ENCODE assay signal across 36 cellular contexts in the genomic region with DNA sequence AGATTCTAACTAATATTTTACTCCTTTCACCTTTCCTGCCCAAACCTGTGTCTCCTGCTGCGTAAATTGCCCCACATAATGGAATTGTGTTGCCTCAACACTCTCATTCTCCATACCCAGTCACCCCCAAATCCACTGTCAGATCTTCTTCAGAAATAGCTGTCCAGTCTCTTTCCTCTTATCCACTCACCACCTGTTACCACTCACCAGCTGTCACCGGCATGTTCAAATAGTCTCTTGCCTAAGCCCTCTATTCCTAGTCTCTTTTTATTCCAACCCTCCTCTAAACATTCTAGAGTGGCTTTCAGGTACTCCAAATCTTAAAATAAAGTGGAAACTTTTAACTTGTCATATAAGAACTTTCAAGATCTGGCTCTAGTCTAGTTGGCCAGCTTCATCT.
"Had no signal": no experiment of that assay in that cellular context is flagged by ENCODE, and none has a peak within 500 bp of the region (broad histone marks: within the 10 kb centered on the region; RNA-seq: fewer than 3 reads in every experiment).

No MANE protein-coding gene starts in this region.

- H3K27ac ChIP-seq: adrenal gland, body of pancreas, brain microvascular endothelial cell, breast epithelium, VCaP had no signal

- DNase-seq: activated CD4-positive, alpha-beta T cell treated with anti-CD3 and anti-CD28 coated beads for 1 hour; activated CD4-positive, alpha-beta T cell treated with anti-CD3 and anti-CD28 coated beads for 36 hours; activated CD4-positive, alpha-beta T cell treated with anti-CD3 and anti-CD28 coated beads for 48 hours; activated CD4-positive, alpha-beta T cell treated with anti-CD3 and anti-CD28 coated beads, Interleukin-2, amount 10 ng/mL, durations not matched to agents 7 days and 5 days; activated CD4-positive, alpha-beta T cell treated with anti-CD3 and anti-CD28 coated beads, Interleukin-2, amount 50 U/mL, for 48 hours; activated CD4-positive, CD25-positive, alpha-beta regulatory T cell; activated CD8-positive, alpha-beta memory T cell treated with anti-CD3 and anti-CD28 coated beads, Interleukin-2, amount 50 U/mL, for 4 hours; activated CD8-positive, alpha-beta T cell treated with anti-CD3 and anti-CD28 coated beads for 36 hours; activated effector memory CD4-positive, alpha-beta T cell treated with anti-CD3 and anti-CD28 coated beads, Interleukin-2, amount 50 U/mL, for 16 hours; activated gamma-delta T cell treated with Interleukin-2 at 50 U/mL for 16 hours; activated naive CD4-positive, alpha-beta T cell; activated naive CD4-positive, alpha-beta T cell treated with anti-CD3 and anti-CD28 coated beads for 36 hours; activated naive CD4-positive, alpha-beta T cell treated with anti-CD3 and anti-CD28 coated beads, Interleukin-2, amount 50 U/mL, for 16 hours; activated naive CD8-positive, alpha-beta T cell treated with anti-CD3 and anti-CD28 coated beads for 36 hours; activated T-cell treated with anti-CD3 and anti-CD28 coated beads for 4 hours; activated T-cell treated with anti-CD3 and anti-CD28 coated beads, Interleukin-2, amount 50 U/mL, for 1 hour; activated T-cell treated with anti-CD3 and anti-CD28 coated beads, Interleukin-2, amount 50 U/mL, for 4 hours; activated T-cell treated with anti-CD3 and anti-CD28 coated beads, Interleukin-2, amount 50 U/mL, for 72 hours; adrenal gland; amniotic stem cell; aorta; body of pancreas; brain microvascular endothelial cell; central memory CD4-positive, alpha-beta T cell; T-helper 1 cell; T-helper 2 cell; T-helper 9 cell had no signal

- H3K36me3 ChIP-seq: adrenal gland, brain microvascular endothelial cell, breast epithelium had no signal

- H3K9me3 ChIP-seq: adrenal gland, breast epithelium had no signal

- ATAC-seq: activated CD4-positive, alpha-beta T cell treated with anti-CD3 and anti-CD28 coated beads for 36 hours; activated CD4-positive, CD25-positive, alpha-beta regulatory T cell treated with anti-CD3 and anti-CD28 coated beads, Interleukin-2, amount 50 U/mL, for 24 hours; activated CD8-positive, alpha-beta T cell treated with anti-CD3 and anti-CD28 coated beads for 36 hours; activated naive CD4-positive, alpha-beta T cell treated with anti-CD3 and anti-CD28 coated beads, Interleukin-2, amount 50 U/mL, for 72 hours; activated T-cell treated with anti-CD3 and anti-CD28 coated beads, Interleukin-2, amount 50 U/mL, for 4 hours; activated T-cell treated with anti-CD3 and anti-CD28 coated beads, Interleukin-2, amount 50 U/mL, for 72 hours; activated T-helper 17 cell treated with anti-CD3 and anti-CD28 coated beads, Interleukin-2, amount 50 U/mL, for 72 hours; body of pancreas; WTC11 had no signal

- H3K4me3 Mint-ChIP-seq: activated CD4-positive, alpha-beta T cell treated with anti-CD3 and anti-CD28 coated beads for 36 hours; activated CD4-positive, alpha-beta T cell treated with anti-CD3 and anti-CD28 coated beads, Interleukin-2, amount 10 ng/mL, durations not matched to agents 7 days and 5 days; activated CD8-positive, alpha-beta T cell treated with anti-CD3 and anti-CD28 coated beads for 36 hours; activated naive CD4-positive, alpha-beta T cell treated with anti-CD3 and anti-CD28 coated beads for 36 hours; activated naive CD8-positive, alpha-beta T cell treated with anti-CD3 and anti-CD28 coated beads for 36 hours; activated T-cell treated with anti-CD3 and anti-CD28 coated beads, Interleukin-2, amount 50 U/mL, for 4 hours; activated T-cell treated with anti-CD3 and anti-CD28 coated beads, Interleukin-2, amount 50 U/mL, for 72 hours; activated T-helper 1 cell treated with anti-CD3 and anti-CD28 coated beads, Interleukin-12 subunit alpha, Interleukin-12 subunit beta, Interleukin-2, Interleukin-4 antibody, amounts not matched to agents 30 ng/mL and 10 ng/mL and 1 ng/mL, durations not matched to agents 14 hours and 24 hours and 36 hours; activated T-helper 17 cell treated with anti-CD3 and anti-CD28 coated beads, Interleukin-2, amount 50 U/mL, for 72 hours; T-helper 1 cell treated with Interleukin-12 subunit alpha and Interleukin-12 subunit beta and Interleukin-4 antibody, amounts not matched to agents 30 μg/mL and 1 μg/mL, for 36 hours; T-helper 2 cell treated with Interferon-gamma antibody and Interleukin-4, amounts not matched to agents 5 μg/mL and 100 μg/mL, for 36 hours; WTC11 had no signal

- H3K27ac Mint-ChIP-seq: activated CD4-positive, alpha-beta T cell treated with anti-CD3 and anti-CD28 coated beads for 36 hours; activated CD4-positive, alpha-beta T cell treated with anti-CD3 and anti-CD28 coated beads, Interleukin-2, amount 10 ng/mL, durations not matched to agents 7 days and 5 days; activated CD8-positive, alpha-beta T cell treated with anti-CD3 and anti-CD28 coated beads for 36 hours; activated naive CD4-positive, alpha-beta T cell treated with anti-CD3 and anti-CD28 coated beads for 36 hours; activated naive CD8-positive, alpha-beta T cell treated with anti-CD3 and anti-CD28 coated beads for 36 hours; activated T-cell treated with anti-CD3 and anti-CD28 coated beads, Interleukin-2, amount 50 U/mL, for 72 hours; activated T-helper 1 cell treated with anti-CD3 and anti-CD28 coated beads, Interleukin-12 subunit alpha, Interleukin-12 subunit beta, Interleukin-2, Interleukin-4 antibody, amounts not matched to agents 30 ng/mL and 10 ng/mL and 1 ng/mL, durations not matched to agents 14 hours and 24 hours and 36 hours; activated T-helper 17 cell treated with anti-CD3 and anti-CD28 coated beads, Interleukin-2, amount 50 U/mL, for 72 hours; T-helper 1 cell treated with Interleukin-12 subunit alpha and Interleukin-12 subunit beta and Interleukin-4 antibody, amounts not matched to agents 30 μg/mL and 1 μg/mL, for 36 hours; T-helper 2 cell treated with Interferon-gamma antibody and Interleukin-4, amounts not matched to agents 5 μg/mL and 100 μg/mL, for 36 hours; WTC11 had no signal

- H3K4me3 ChIP-seq: adrenal gland, body of pancreas had no signal

- H3K36me3 Mint-ChIP-seq: activated naive CD8-positive, alpha-beta T cell treated with anti-CD3 and anti-CD28 coated beads for 36 hours had no signal

- H3K27me3 ChIP-seq: adrenal gland, body of pancreas, brain microvascular endothelial cell, breast epithelium had no signal

- H3K27me3 Mint-ChIP-seq: activated CD4-positive, alpha-beta T cell treated with anti-CD3 and anti-CD28 coated beads for 36 hours; activated CD4-positive, alpha-beta T cell treated with anti-CD3 and anti-CD28 coated beads, Interleukin-2, amount 10 ng/mL, durations not matched to agents 7 days and 5 days; activated CD8-positive, alpha-beta T cell treated with anti-CD3 and anti-CD28 coated beads for 36 hours; activated naive CD8-positive, alpha-beta T cell treated with anti-CD3 and anti-CD28 coated beads for 36 hours; activated T-helper 17 cell treated with anti-CD3 and anti-CD28 coated beads, Interleukin-2, amount 50 U/mL, for 72 hours had no signal

- H3K4me1 ChIP-seq: adrenal gland, body of pancreas, breast epithelium had no signal

- H3K4me1 Mint-ChIP-seq: activated CD4-positive, alpha-beta T cell treated with anti-CD3 and anti-CD28 coated beads for 36 hours; activated CD4-positive, alpha-beta T cell treated with anti-CD3 and anti-CD28 coated beads, Interleukin-2, amount 10 ng/mL, durations not matched to agents 7 days and 5 days; activated naive CD8-positive, alpha-beta T cell treated with anti-CD3 and anti-CD28 coated beads for 36 hours; activated T-helper 17 cell treated with anti-CD3 and anti-CD28 coated beads, Interleukin-2, amount 50 U/mL, for 72 hours had no signal
